In the genomic region with DNA sequence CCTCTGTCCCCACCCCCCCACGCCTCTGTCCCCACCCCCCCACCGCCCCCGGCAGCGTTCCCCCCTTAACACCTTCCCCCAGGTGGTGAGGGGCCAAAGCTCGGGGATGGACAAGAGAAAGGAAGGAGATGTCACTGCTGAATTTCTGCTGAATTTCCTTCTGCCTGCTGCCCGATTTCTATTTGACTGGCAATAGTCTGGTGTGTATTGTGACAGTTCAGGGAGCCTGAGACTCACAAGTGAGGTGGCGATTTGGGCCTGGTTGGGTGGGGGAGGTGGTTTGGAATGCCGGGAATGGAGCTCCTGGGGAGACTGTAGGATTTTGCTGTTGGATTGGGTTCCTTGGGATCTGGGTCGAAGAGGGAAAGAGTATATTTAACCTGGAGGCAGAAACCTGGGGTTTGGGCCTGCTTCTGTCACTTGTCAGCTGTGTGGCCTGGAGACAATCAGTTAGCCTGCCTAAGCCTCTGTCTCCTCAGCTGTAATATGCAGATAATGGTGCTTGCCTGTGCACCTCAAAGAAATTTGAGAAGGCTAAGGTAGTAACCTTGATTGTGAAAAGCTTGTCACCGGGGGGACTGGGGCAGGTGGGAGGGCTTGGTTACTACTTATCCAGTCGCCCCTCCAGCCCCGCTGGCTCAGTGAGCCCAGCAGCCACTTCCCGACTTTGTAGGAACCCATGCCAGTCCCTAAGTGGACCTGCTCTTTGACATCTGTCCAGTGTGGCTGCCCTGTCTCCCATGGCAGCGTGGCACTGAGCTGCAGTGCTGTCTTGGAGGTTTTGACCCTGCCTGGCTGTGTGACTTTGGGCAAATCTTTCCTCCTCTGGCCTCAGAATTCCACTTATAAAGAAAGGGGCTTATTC, we compare ENCODE assay signal across 1 cellular context.
TF ChIP-seq lines count a peak whose summit lies in the region.

No MANE protein-coding gene starts in this region.

TF ChIP-seq in K562, 482 proteins besides CTCF, POLR2A, EP300 and RAD21 (continued from another document):
- TF ChIP-seq, protein P1, sequence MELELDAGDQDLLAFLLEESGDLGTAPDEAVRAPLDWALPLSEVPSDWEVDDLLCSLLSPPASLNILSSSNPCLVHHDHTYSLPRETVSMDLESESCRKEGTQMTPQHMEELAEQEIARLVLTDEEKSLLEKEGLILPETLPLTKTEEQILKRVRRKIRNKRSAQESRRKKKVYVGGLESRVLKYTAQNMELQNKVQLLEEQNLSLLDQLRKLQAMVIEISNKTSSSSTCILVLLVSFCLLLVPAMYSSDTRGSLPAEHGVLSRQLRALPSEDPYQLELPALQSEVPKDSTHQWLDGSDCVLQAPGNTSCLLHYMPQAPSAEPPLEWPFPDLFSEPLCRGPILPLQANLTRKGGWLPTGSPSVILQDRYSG (tag; conservative IDR thresholded peaks at IDR 0.05; ENCODE audit: low read depth): no peak
- TF ChIP-seq E2F1 (CRISPR knock-in tag; IDR thresholded peaks at IDR 0.05): no peak
- TF ChIP-seq, protein P2, sequence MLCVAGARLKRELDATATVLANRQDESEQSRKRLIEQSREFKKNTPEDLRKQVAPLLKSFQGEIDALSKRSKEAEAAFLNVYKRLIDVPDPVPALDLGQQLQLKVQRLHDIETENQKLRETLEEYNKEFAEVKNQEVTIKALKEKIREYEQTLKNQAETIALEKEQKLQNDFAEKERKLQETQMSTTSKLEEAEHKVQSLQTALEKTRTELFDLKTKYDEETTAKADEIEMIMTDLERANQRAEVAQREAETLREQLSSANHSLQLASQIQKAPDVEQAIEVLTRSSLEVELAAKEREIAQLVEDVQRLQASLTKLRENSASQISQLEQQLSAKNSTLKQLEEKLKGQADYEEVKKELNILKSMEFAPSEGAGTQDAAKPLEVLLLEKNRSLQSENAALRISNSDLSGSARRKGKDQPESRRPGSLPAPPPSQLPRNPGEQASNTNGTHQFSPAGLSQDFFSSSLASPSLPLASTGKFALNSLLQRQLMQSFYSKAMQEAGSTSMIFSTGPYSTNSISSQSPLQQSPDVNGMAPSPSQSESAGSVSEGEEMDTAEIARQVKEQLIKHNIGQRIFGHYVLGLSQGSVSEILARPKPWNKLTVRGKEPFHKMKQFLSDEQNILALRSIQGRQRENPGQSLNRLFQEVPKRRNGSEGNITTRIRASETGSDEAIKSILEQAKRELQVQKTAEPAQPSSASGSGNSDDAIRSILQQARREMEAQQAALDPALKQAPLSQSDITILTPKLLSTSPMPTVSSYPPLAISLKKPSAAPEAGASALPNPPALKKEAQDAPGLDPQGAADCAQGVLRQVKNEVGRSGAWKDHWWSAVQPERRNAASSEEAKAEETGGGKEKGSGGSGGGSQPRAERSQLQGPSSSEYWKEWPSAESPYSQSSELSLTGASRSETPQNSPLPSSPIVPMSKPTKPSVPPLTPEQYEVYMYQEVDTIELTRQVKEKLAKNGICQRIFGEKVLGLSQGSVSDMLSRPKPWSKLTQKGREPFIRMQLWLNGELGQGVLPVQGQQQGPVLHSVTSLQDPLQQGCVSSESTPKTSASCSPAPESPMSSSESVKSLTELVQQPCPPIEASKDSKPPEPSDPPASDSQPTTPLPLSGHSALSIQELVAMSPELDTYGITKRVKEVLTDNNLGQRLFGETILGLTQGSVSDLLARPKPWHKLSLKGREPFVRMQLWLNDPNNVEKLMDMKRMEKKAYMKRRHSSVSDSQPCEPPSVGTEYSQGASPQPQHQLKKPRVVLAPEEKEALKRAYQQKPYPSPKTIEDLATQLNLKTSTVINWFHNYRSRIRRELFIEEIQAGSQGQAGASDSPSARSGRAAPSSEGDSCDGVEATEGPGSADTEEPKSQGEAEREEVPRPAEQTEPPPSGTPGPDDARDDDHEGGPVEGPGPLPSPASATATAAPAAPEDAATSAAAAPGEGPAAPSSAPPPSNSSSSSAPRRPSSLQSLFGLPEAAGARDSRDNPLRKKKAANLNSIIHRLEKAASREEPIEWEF (CRISPR knock-in tag; IDR thresholded peaks at IDR 0.05): no peak
- TF ChIP-seq ZC3H8 (IDR thresholded peaks at IDR 0.05): no peak
- TF ChIP-seq STAG1 (CRISPR knock-in tag; IDR thresholded peaks at IDR 0.05; ENCODE audit: borderline replicate concordance): no peak
- TF ChIP-seq IRF9 (tag; IDR thresholded peaks at IDR 0.05): no peak
- TF ChIP-seq ERF (CRISPR knock-in tag; IDR thresholded peaks at IDR 0.05): no peak
